In the genomic region with DNA sequence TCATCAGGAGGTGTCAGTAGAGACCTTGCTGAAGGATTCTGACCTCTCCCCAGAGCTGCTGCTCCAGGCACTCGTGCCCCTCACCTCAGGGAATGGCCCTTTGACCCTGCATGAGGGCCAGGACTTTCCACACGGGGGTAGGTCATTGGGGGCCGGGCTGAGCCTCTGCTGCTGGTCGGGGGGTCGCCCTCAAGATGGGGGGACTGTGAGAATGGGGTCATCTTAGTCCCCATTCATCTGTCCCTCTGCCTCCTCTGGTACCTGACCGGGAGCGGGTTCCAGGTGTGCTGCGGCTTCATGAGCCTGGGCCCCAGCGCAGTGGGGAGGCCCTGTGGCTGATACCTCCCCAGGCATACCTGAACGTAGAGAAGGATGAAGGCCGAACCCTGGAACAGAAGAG, we compare ENCODE assay signal across 2 cellular contexts.
TF ChIP-seq lines count a peak whose summit lies in the region.

No MANE protein-coding gene starts in this region.

TF ChIP-seq in HepG2, 621 proteins besides CTCF, POLR2A, EP300 and RAD21 (continues in another document):
- no peak for TF ChIP-seq STAT6 (CRISPR knock-in tag; IDR thresholded peaks at IDR 0.05; ENCODE audit: borderline replicate concordance)
- TF ChIP-seq, protein P1, sequence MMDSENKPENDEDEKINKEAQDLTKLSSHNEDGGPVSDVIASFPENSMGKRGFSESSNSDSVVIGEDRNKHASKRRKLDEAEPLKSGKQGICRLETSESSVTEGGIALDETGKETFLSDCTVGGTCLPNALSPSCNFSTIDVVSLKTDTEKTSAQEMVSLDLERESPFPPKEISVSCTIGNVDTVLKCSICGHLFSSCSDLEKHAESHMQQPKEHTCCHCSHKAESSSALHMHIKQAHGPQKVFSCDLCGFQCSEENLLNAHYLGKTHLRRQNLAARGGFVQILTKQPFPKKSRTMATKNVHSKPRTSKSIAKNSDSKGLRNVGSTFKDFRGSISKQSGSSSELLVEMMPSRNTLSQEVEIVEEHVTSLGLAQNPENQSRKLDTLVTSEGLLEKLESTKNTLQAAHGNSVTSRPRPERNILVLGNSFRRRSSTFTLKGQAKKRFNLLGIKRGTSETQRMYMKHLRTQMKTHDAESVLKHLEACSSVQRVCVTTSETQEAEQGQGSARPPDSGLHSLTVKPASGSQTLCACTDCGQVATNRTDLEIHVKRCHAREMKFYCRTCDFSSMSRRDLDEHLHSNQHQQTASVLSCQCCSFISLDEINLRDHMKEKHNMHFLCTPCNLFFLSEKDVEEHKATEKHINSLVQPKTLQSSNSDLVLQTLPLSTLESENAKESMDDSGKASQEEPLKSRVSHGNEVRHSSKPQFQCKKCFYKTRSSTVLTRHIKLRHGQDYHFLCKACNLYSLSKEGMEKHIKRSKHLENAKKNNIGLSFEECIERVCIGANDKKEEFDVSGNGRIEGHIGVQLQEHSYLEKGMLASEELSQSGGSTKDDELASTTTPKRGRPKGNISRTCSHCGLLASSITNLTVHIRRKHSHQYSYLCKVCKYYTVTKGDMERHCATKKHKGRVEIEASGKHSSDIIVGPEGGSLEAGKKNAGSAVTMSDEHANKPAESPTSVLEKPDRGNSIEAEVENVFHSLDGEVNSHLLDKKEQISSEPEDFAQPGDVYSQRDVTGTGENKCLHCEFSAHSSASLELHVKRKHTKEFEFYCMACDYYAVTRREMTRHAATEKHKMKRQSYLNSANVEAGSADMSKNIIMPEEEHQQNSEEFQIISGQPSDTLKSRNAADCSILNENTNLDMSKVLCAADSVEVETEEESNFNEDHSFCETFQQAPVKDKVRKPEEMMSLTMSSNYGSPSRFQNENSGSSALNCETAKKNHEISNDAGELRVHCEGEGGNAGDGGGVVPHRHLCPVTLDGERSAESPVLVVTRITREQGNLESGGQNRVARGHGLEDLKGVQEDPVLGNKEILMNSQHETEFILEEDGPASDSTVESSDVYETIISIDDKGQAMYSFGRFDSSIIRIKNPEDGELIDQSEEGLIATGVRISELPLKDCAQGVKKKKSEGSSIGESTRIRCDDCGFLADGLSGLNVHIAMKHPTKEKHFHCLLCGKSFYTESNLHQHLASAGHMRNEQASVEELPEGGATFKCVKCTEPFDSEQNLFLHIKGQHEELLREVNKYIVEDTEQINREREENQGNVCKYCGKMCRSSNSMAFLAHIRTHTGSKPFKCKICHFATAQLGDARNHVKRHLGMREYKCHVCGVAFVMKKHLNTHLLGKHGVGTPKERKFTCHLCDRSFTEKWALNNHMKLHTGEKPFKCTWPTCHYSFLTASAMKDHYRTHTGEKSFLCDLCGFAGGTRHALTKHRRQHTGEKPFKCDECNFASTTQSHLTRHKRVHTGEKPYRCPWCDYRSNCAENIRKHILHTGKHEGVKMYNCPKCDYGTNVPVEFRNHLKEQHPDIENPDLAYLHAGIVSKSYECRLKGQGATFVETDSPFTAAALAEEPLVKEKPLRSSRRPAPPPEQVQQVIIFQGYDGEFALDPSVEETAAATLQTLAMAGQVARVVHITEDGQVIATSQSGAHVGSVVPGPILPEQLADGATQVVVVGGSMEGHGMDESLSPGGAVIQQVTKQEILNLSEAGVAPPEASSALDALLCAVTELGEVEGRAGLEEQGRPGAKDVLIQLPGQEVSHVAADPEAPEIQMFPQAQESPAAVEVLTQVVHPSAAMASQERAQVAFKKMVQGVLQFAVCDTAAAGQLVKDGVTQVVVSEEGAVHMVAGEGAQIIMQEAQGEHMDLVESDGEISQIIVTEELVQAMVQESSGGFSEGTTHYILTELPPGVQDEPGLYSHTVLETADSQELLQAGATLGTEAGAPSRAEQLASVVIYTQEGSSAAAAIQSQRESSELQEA (CRISPR knock-in tag; IDR thresholded peaks at IDR 0.05; ENCODE audit: not compliant biosample characterization): no peak
- TF ChIP-seq HES4 (CRISPR knock-in tag; IDR thresholded peaks at IDR 0.05; ENCODE audit: borderline replicate concordance): no peak
- TF ChIP-seq NAIF1 (CRISPR knock-in tag; IDR thresholded peaks at IDR 0.05; ENCODE audit: borderline replicate concordance): no peak
- TF ChIP-seq ZNF589 (CRISPR knock-in tag; conservative IDR thresholded peaks at IDR 0.05): no peak
- TF ChIP-seq, protein P2, sequence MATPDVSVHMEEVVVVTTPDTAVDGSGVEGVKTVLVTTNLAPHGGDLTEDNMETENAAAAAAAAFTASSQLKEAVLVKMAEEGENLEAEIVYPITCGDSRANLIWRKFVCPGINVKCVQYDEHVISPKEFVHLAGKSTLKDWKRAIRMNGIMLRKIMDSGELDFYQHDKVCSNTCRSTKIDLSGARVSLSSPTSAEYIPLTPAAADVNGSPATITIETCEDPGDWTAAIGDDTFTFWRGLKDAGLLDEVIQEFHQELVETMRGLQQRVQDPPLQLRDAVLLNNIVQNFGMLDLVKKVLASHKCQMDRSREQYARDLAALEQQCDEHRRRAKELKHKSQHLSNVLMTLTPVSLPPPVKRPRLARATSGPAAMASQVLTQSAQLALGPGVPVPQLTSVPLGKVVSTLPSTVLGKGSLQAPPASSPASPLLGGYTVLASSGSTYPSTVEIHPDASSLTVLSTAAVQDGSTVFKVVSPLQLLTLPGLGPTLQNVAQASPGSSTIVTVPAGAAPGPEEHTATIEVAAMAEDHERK (CRISPR knock-in tag; IDR thresholded peaks at IDR 0.05; ENCODE audit: low read depth): no peak

TF ChIP-seq in K562, 482 proteins besides CTCF, POLR2A, EP300 and RAD21:
- TF ChIP-seq ZNF239 (CRISPR knock-in tag; IDR thresholded peaks at IDR 0.05): no peak
- no peak for TF ChIP-seq CREBBP (IDR thresholded peaks at IDR 0.05; ENCODE audit: low read depth, low read length)
- TF ChIP-seq, protein P3, sequence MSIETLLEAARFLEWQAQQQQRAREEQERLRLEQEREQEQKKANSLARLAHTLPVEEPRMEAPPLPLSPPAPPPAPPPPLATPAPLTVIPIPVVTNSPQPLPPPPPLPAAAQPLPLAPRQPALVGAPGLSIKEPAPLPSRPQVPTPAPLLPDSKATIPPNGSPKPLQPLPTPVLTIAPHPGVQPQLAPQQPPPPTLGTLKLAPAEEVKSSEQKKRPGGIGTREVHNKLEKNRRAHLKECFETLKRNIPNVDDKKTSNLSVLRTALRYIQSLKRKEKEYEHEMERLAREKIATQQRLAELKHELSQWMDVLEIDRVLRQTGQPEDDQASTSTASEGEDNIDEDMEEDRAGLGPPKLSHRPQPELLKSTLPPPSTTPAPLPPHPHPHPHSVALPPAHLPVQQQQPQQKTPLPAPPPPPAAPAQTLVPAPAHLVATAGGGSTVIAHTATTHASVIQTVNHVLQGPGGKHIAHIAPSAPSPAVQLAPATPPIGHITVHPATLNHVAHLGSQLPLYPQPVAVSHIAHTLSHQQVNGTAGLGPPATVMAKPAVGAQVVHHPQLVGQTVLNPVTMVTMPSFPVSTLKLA (conservative IDR thresholded peaks at IDR 0.05): no peak
- no peak for TF ChIP-seq MTA2 (IDR thresholded peaks at IDR 0.05; ENCODE audit: low read depth)
- TF ChIP-seq ZBTB43 (CRISPR knock-in tag; IDR thresholded peaks at IDR 0.05): no peak
- no peak for TF ChIP-seq FOXO4 (CRISPR knock-in tag; IDR thresholded peaks at IDR 0.05)
- TF ChIP-seq, protein P4, sequence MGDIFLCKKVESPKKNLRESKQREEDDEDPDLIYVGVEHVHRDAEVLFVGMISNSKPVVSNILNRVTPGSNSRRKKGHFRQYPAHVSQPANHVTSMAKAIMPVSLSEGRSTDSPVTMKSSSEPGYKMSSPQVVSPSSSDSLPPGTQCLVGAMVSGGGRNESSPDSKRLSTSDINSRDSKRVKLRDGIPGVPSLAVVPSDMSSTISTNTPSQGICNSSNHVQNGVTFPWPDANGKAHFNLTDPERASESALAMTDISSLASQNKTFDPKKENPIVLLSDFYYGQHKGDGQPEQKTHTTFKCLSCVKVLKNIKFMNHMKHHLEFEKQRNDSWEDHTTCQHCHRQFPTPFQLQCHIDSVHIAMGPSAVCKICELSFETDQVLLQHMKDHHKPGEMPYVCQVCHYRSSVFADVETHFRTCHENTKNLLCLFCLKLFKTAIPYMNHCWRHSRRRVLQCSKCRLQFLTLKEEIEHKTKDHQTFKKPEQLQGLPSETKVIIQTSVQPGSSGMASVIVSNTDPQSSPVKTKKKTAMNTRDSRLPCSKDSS (IDR thresholded peaks at IDR 0.05; ENCODE audit: low read depth, partially characterized antibody): no peak
- no peak for TF ChIP-seq DACH1 (IDR thresholded peaks at IDR 0.05; ENCODE audit: partially characterized antibody)
- TF ChIP-seq, protein P5, sequence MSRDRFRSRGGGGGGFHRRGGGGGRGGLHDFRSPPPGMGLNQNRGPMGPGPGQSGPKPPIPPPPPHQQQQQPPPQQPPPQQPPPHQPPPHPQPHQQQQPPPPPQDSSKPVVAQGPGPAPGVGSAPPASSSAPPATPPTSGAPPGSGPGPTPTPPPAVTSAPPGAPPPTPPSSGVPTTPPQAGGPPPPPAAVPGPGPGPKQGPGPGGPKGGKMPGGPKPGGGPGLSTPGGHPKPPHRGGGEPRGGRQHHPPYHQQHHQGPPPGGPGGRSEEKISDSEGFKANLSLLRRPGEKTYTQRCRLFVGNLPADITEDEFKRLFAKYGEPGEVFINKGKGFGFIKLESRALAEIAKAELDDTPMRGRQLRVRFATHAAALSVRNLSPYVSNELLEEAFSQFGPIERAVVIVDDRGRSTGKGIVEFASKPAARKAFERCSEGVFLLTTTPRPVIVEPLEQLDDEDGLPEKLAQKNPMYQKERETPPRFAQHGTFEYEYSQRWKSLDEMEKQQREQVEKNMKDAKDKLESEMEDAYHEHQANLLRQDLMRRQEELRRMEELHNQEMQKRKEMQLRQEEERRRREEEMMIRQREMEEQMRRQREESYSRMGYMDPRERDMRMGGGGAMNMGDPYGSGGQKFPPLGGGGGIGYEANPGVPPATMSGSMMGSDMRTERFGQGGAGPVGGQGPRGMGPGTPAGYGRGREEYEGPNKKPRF (IDR thresholded peaks at IDR 0.05; ENCODE audit: low read depth, low read length): no peak
- TF ChIP-seq, protein P6, sequence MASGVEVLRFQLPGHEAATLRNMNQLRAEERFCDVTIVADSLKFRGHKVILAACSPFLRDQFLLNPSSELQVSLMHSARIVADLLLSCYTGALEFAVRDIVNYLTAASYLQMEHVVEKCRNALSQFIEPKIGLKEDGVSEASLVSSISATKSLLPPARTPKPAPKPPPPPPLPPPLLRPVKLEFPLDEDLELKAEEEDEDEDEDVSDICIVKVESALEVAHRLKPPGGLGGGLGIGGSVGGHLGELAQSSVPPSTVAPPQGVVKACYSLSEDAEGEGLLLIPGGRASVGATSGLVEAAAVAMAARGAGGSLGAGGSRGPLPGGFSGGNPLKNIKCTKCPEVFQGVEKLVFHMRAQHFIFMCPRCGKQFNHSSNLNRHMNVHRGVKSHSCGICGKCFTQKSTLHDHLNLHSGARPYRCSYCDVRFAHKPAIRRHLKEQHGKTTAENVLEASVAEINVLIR (CRISPR knock-in tag; IDR thresholded peaks at IDR 0.05): no peak
- TF ChIP-seq TBP (optimal IDR thresholded peaks at IDR 0.05; ENCODE audit: low read depth, low read length): no peak
- TF ChIP-seq ZC3H4 (CRISPR knock-in tag; IDR thresholded peaks at IDR 0.05; ENCODE audit: borderline replicate concordance): no peak
- TF ChIP-seq PTRF (tag; IDR thresholded peaks at IDR 0.05): no peak
- no peak for TF ChIP-seq SREBF1 (IDR thresholded peaks at IDR 0.05; ENCODE audit: borderline replicate concordance, low read depth, low read length)
- TF ChIP-seq, protein P7, sequence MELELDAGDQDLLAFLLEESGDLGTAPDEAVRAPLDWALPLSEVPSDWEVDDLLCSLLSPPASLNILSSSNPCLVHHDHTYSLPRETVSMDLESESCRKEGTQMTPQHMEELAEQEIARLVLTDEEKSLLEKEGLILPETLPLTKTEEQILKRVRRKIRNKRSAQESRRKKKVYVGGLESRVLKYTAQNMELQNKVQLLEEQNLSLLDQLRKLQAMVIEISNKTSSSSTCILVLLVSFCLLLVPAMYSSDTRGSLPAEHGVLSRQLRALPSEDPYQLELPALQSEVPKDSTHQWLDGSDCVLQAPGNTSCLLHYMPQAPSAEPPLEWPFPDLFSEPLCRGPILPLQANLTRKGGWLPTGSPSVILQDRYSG (tag; conservative IDR thresholded peaks at IDR 0.05; ENCODE audit: low read depth): no peak
TF ChIP-seq in K562: peak in this region for 0.
